34 cellular contexts compared by ENCODE assay signal in the genomic region with DNA sequence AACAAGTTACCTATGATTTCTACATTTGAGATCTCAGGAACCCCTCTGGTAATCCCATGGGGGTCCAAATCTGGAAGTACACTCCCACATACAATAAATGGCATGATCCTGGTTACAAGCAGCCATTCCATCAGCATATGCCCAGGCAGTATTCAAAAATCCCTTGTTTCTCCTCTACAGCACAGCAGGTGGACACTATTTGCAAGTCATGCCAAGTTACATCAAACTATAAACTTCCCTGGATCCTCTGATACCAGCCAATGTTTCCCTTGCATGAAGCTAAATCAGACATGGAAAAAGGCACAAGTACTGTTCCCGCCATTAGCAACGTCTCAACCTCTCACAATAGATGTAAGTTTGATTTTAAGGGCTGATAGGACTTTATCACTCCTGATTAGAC.
"Had no signal": no experiment of that assay in that cellular context is flagged by ENCODE, and none has a peak within 500 bp of the region (broad histone marks: within the 10 kb centered on the region; RNA-seq: fewer than 3 reads in every experiment).

No MANE protein-coding gene starts in this region.

- H3K27me3 ChIP-seq: adrenal gland, ascending aorta, body of pancreas, brain microvascular endothelial cell, breast epithelium, cardiac muscle cell had no signal

- DNase-seq: activated effector memory CD4-positive, alpha-beta T cell treated with anti-CD3 and anti-CD28 coated beads, Interleukin-2, amount 50 U/mL, for 16 hours; activated effector memory CD4-positive, alpha-beta T cell treated with Interleukin-2 at 50 U/mL for 16 hours; activated gamma-delta T cell; activated gamma-delta T cell treated with Interleukin-2 at 50 U/mL for 16 hours; activated naive CD4-positive, alpha-beta T cell; activated naive CD4-positive, alpha-beta T cell treated with anti-CD3 and anti-CD28 coated beads for 36 hours; activated naive CD4-positive, alpha-beta T cell treated with anti-CD3 and anti-CD28 coated beads, Interleukin-2, amount 10 ng/mL, durations not matched to agents 7 days and 5 days; activated naive CD4-positive, alpha-beta T cell treated with anti-CD3 and anti-CD28 coated beads, Interleukin-2, amount 50 U/mL, for 16 hours; activated naive CD4-positive, alpha-beta T cell treated with Interleukin-2 at 50 U/mL for 16 hours; activated naive CD8-positive, alpha-beta T cell treated with anti-CD3 and anti-CD28 coated beads for 36 hours; activated naive CD8-positive, alpha-beta T cell treated with anti-CD3 and anti-CD28 coated beads, Interleukin-2, amount 10 ng/mL, durations not matched to agents 7 days and 5 days; activated naive CD8-positive, alpha-beta T cell treated with anti-CD3 and anti-CD28 coated beads, Interleukin-2, amount 50 U/mL, for 24 hours; activated T-cell treated with anti-CD3 and anti-CD28 coated beads, Interleukin-2, amount 50 U/mL, for 1 hour; activated T-cell treated with anti-CD3 and anti-CD28 coated beads, Interleukin-2, amount 50 U/mL, for 24 hours; activated T-cell treated with anti-CD3 and anti-CD28 coated beads, Interleukin-2, amount 50 U/mL, for 4 hours; activated T-cell treated with anti-CD3 and anti-CD28 coated beads, Interleukin-2, amount 50 U/mL, for 48 hours; activated T-cell treated with anti-CD3 and anti-CD28 coated beads, Interleukin-2, amount 50 U/mL, for 72 hours; adrenal gland; amniotic stem cell; amygdala; anterior cingulate cortex; aorta; body of pancreas; brain microvascular endothelial cell; caudate nucleus; central memory CD4-positive, alpha-beta T cell; cerebellar nuclear complex had no signal

- FAIRE-seq: astrocyte, bronchial epithelial cell had no signal

- H3K27ac ChIP-seq: adrenal gland, ascending aorta, body of pancreas, brain microvascular endothelial cell, breast epithelium, cardiac muscle cell had no signal

- ATAC-seq: activated naive CD4-positive, alpha-beta T cell treated with anti-CD3 and anti-CD28 coated beads, Interleukin-2, amount 50 U/mL, for 72 hours; activated naive CD8-positive, alpha-beta T cell treated with anti-CD3 and anti-CD28 coated beads, Interleukin-2, amount 50 U/mL, for 24 hours; activated T-cell treated with anti-CD3 and anti-CD28 coated beads, Interleukin-2, amount 50 U/mL, for 4 hours; activated T-cell treated with anti-CD3 and anti-CD28 coated beads, Interleukin-2, amount 50 U/mL, for 72 hours; activated T-helper 17 cell treated with anti-CD3 and anti-CD28 coated beads, Interleukin-2, amount 50 U/mL, for 72 hours; body of pancreas had no signal

- H3K36me3 ChIP-seq: adrenal gland, ascending aorta, brain microvascular endothelial cell, breast epithelium, cardiac muscle cell had no signal

- H3K9me3 ChIP-seq: adrenal gland, ascending aorta, body of pancreas, breast epithelium had no signal

- H3K4me1 ChIP-seq: adrenal gland, ascending aorta, body of pancreas, breast epithelium had no signal

- H3K4me3 ChIP-seq: adrenal gland, ascending aorta, body of pancreas, breast epithelium, cardiac muscle cell had no signal
